ENCODE assay signal across 12 cellular contexts in the genomic region with DNA sequence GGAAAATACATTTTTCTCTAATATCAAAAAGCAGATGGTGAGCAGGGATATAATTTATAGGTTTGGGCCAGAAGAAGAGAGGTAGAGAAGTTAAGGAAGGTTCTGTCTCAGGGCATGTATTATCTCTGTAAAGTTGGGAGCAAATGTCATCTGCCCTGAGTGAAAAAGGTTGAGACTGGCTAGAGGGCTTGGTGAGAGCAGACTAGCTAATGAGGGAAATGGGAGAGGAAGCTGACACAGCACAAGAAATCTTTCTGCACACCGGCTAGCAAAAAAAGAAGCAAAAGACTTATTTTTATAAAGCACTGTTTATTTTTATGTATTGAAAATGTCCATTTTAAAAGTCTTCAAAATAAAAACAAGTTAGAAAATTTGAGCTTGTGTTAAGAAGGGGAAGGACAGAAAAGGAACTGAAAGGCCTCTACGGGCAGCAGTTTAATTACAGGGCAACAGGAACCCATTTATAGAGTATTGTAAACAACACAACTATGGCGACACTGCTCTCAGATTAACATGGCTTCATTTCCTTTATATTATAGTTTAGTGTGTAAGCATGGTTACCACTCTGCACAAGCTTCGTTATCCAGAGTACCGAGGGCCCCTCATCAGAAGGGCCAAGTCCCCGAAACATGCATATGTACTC. TPM values are rescaled to one million over a fixed set of nuclear protein-coding genes. Genes with fewer than 3 reads are reported as not detected.
DNase-seq lines count a peak whose midpoint lies in the region; ATAC-seq and TF ChIP-seq lines count a peak whose summit lies in the region.
"Had no signal": no experiment of that assay in that cellular context is flagged by ENCODE, and none has a peak within 500 bp of the region (broad histone marks: within the 10 kb centered on the region; RNA-seq: fewer than 3 reads in every experiment).

No MANE protein-coding gene starts in this region.

- peaks cover 4% of the 10 kb centered on the region for H3K9me3 Mint-ChIP-seq in activated CD4-positive, alpha-beta T cell treated with anti-CD3 and anti-CD28 coated beads for 36 hours (ENCODE audit: low read depth)
- peaks cover 0 to 1% (median 0%) of the 10 kb centered on the region in 3 donors for H3K9me3 Mint-ChIP-seq in IgD-negative memory B cell
- H3K9me3 Mint-ChIP-seq in memory B cell = peaks cover 3% of the 10 kb centered on the region

- no peak for DNase-seq in activated CD4-positive, alpha-beta T cell treated with anti-CD3 and anti-CD28 coated beads for 36 hours
- DNase-seq in activated CD4-positive, alpha-beta T cell treated with anti-CD3 and anti-CD28 coated beads, Interleukin-2, amount 50 U/mL, for 48 hours = no peak
- DNase-seq in memory B cell (ENCODE audit: low spot score in 2 of 2) (no peak), right atrium auricular region (ENCODE audit: low spot score) (no peak), cerebellum (ENCODE audit: low spot score) (no peak), heart right ventricle (no peak)
- DNase-seq: NCI-H1048 had no signal

- H3K27ac Mint-ChIP-seq in activated CD4-positive, alpha-beta T cell treated with anti-CD3 and anti-CD28 coated beads for 36 hours = peak overlapping the region; percentile 77
- H3K27ac Mint-ChIP-seq in IgD-negative memory B cell (peak overlapping the region in 2 of 3 donors; percentile 57 to 82), memory B cell (no peak overlapping the region)

- peaks cover 85% of the 10 kb centered on the region for H3K4me1 Mint-ChIP-seq in activated CD4-positive, alpha-beta T cell treated with anti-CD3 and anti-CD28 coated beads for 36 hours
- H3K4me1 Mint-ChIP-seq in IgD-negative memory B cell (peaks cover 2 to 13% (median 5%) of the 10 kb centered on the region in 3 donors), memory B cell (peaks cover 5% of the 10 kb centered on the region)

- CTCF ChIA-PET in activated CD4-positive, alpha-beta T cell treated with anti-CD3 and anti-CD28 coated beads for 36 hours (lab: Charles Lee) = interaction anchor here (1.6 kb wide), 1 partner anchor 30 kb away, joined by 8 read pairs; no protein-coding TSS in a partner anchor

- ATAC-seq in activated CD4-positive, alpha-beta T cell treated with anti-CD3 and anti-CD28 coated beads for 36 hours = no peak
- peak; percentile 63 for ATAC-seq in GM21619 (IDR thresholded peaks at IDR 0.05; ENCODE audit: unreplicated experiment)
- ATAC-seq in memory B cell (ENCODE audit: low read depth) = peak; percentile 57
- ATAC-seq in heart right ventricle = no peak

- intact Hi-C loops in activated CD4-positive, alpha-beta T cell treated with anti-CD3 and anti-CD28 coated beads for 36 hours (cut with DNase I, micrococcal nuclease) = no loop called here
- intact Hi-C loops in heart right ventricle (cut with DNase I) = no loop called here

- no peak overlapping the region for H3K27ac ChIP-seq in right atrium auricular region
- peak overlapping the region in 1 of 10 donors; percentile 53 for H3K27ac ChIP-seq in heart right ventricle
- H3K27ac ChIP-seq: suprapubic skin had no signal

- 93 to 94% methylated on average over 6 of the region's 6 CpGs for WGBS in heart right ventricle, 2 donors

- H3K4me1 ChIP-seq in right atrium auricular region (no peaks in the 10 kb centered on the region), heart right ventricle (no peaks in the 10 kb centered on the region)
- H3K4me1 ChIP-seq: suprapubic skin had no signal

- no peak for TF ChIP-seq CTCF in right atrium auricular region (IDR thresholded peaks at IDR 0.05)
- no peak for TF ChIP-seq CTCF in heart right ventricle (IDR thresholded peaks at IDR 0.05)

- H3K27me3 Mint-ChIP-seq in activated CD4-positive, alpha-beta T cell treated with anti-CD3 and anti-CD28 coated beads for 36 hours = no peaks in the 10 kb centered on the region
- H3K27me3 Mint-ChIP-seq in IgD-negative memory B cell (no peaks in the 10 kb centered on the region), memory B cell (no peaks in the 10 kb centered on the region)

- POLR2A ChIA-PET in activated CD4-positive, alpha-beta T cell treated with anti-CD3 and anti-CD28 coated beads for 36 hours (lab: Charles Lee) = no interaction called here

- peaks cover 0 to 14% of the 10 kb centered on the region in 2 donors for H3K9me3 ChIP-seq in right atrium auricular region
- H3K9me3 ChIP-seq in heart right ventricle = peaks cover 0 to 15% (median 6%) of the 10 kb centered on the region in 11 donors
- H3K9me3 ChIP-seq: suprapubic skin had no signal

- no peak overlapping the region for H3K4me3 ChIP-seq in right atrium auricular region
- no peak overlapping the region for H3K4me3 ChIP-seq in heart right ventricle
- H3K4me3 ChIP-seq: suprapubic skin had no signal

- H3K4me3 Mint-ChIP-seq in activated CD4-positive, alpha-beta T cell treated with anti-CD3 and anti-CD28 coated beads for 36 hours = peak overlapping the region; percentile 16
- H3K4me3 Mint-ChIP-seq in IgD-negative memory B cell (peak overlapping the region in 1 of 4 donors; percentile 38), memory B cell (no peak overlapping the region)

- peaks cover 85% of the 10 kb centered on the region for H3K36me3 Mint-ChIP-seq in activated CD4-positive, alpha-beta T cell treated with anti-CD3 and anti-CD28 coated beads for 36 hours (ENCODE audit: low read depth)
- peaks cover 6% of the 10 kb centered on the region for H3K36me3 Mint-ChIP-seq in IgD-negative memory B cell
- H3K36me3 Mint-ChIP-seq in memory B cell = peaks cover 42% of the 10 kb centered on the region

- H3K36me3 ChIP-seq in right atrium auricular region (peaks cover 31% of the 10 kb centered on the region), heart right ventricle (peaks cover 0 to 64% (median 10%) of the 10 kb centered on the region in 9 donors)

- no peaks in the 10 kb centered on the region for H3K27me3 ChIP-seq in right atrium auricular region
- H3K27me3 ChIP-seq in heart right ventricle = no peaks in the 10 kb centered on the region
- H3K27me3 ChIP-seq: suprapubic skin had no signal

RNA-seq across cellular contexts. Expression of gene CD40LG, which starts 17.4 kb away (rescaled TPM):
- total RNA-seq in activated CD4-positive, alpha-beta T cell treated with anti-CD3 and anti-CD28 coated beads for 36 hours = 100 to 1,000 TPM; 123 to 146 TPM
- polyA plus RNA-seq in IgD-negative memory B cell (2.0 TPM), heart right ventricle (under 1 TPM in 1 of 2 donors, not detected in 1; 0.06 TPM)
- total RNA-seq in right atrium auricular region (under 1 TPM in 1 of 2 donors, not detected in 1; 0.16 TPM), cerebellum (not detected), heart right ventricle (under 1 TPM in 4 of 10 donors, not detected in 6; 0.21 to 0.67 (median 0.28) TPM)
- total RNA-seq: A673, osteocyte, suprapubic skin had no signal

Comparison
In these comparisons a context has a peak if more than half of its experiments do, and no peak if none do; other contexts are left out.
1. ATAC-seq: peak in GM21619 (single experiment) and memory B cell (single experiment); none in activated CD4-positive, alpha-beta T cell treated with anti-CD3 and anti-CD28 coated beads for 36 hours (single experiment) and heart right ventricle (0 of 8).
2. RNA of gene CD40LG, which starts 17.4 kb away (total RNA-seq): 123 to 146 TPM in activated CD4-positive, alpha-beta T cell treated with anti-CD3 and anti-CD28 coated beads for 36 hours; 0.16 TPM in right atrium auricular region, not detected in cerebellum (single experiment) and 0.21 to 0.67 TPM in heart right ventricle; every median in the first group is over 10 times any median in the second.